In the genomic region with DNA sequence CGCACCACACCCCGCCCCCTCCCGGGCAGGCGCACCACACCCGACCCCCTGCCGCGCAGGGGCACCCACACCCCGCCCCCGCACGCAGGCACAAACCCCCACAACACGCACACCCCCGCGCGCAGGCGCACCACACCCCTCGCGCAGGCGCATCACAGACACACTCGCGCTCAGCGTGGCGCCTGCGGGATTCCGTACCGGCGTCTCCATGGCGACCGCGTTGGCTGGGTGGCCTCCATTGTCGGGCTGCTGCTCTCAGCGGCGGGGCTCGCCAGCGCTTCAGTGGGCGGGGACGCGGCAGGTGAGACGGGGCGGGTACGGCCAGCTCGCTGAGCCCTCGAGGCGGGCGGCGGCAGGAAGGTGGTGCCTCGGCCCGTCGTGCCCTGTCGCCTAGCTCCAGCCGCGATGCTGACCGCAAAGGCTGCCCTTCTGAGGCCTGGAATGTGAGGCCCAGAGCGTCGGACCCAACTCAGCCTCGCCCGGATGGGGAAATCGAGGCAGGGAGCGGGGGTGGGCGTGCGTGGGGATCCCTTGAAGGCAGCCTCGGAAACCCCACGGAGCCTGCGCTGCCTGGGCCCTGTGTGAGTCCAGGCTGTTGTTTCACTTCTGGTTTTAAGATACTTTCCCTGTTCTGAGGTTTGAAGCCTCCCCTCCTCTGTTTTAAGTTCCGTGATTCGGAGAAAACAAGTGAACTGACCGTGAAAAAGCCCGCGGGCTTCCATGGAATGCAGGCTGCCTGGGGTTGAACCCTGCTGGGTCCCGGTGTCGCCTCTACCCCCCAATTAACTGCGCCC, we compare ENCODE assay signal across 8 cellular contexts. TPM values are rescaled to one million over a fixed set of nuclear protein-coding genes. Genes with fewer than 3 reads are reported as not detected.
A peak's percentile ranks its signal among the peaks of the same experiment; 100 is the strongest.
DNase-seq lines count a peak whose midpoint lies in the region; ATAC-seq, FAIRE-seq and TF ChIP-seq lines count a peak whose summit lies in the region.

LRRC27 (plus strand) TSS at position 238 of the 794 bp plus-strand sequence. CDS start 1,332 bp downstream, outside the sequence.

- no peaks in the 10 kb centered on the region for H3K36me3 ChIP-seq in brain microvascular endothelial cell (replicated peaks)
- no peaks in the 10 kb centered on the region for H3K36me3 ChIP-seq in gastrocnemius medialis

- TF ChIP-seq RAD21 in A549 (conservative IDR thresholded peaks at IDR 0.05 in 1 of 2, IDR thresholded peaks at IDR 0.05 in 1 of 2) = no peak

- in situ Hi-C loops in brain microvascular endothelial cell (cut with HindIII; ENCODE audit: low pct_ligation_motif_present, low sequenced_read_pairs) = no loop called here
- in situ Hi-C loops in gastrocnemius medialis (cut with MboI; ENCODE audit: low sequenced_read_pairs in 4 of 4) = no loop called here

- TF ChIP-seq CTCF in A549 (IDR thresholded peaks at IDR 0.05) (no peak), brain microvascular endothelial cell (IDR thresholded peaks at IDR 0.05; ENCODE audit: low read depth, low read length, missing control alignments) (no peak), gastrocnemius medialis (IDR thresholded peaks at IDR 0.05 in 4 of 5, conservative IDR thresholded peaks at IDR 0.05 in 1 of 5) (no peak)

- DNase-seq in A549 (ENCODE audit: low read depth in 1 of 2, low spot score in 1 of 2) (peak; percentile 99), NCI-H2107 treated with DMSO at 0.1 percent for 48 hours (lab: John Stamatoyannopoulos, UW; ENCODE audit: unreplicated experiment) (peak; percentile 74), UCSD-AML1 (lab: John Stamatoyannopoulos, UW; ENCODE audit: unreplicated experiment) (peak; percentile 99), brain microvascular endothelial cell (peak; percentile 94), gastrocnemius medialis (peak; percentile 98)

- H3K9me3 ChIP-seq in A549 (no peaks in the 10 kb centered on the region), gastrocnemius medialis (no peaks in the 10 kb centered on the region)

- no peak for FAIRE-seq in A549 (lab: Jason Lieb, UNC)

- peak; percentile 90 to 91 for ATAC-seq in A549
- ATAC-seq in GM18867 (IDR thresholded peaks at IDR 0.05; ENCODE audit: unreplicated experiment) = peak; percentile 88
- peak; percentile 64 for ATAC-seq in HG03095 (IDR thresholded peaks at IDR 0.05; ENCODE audit: unreplicated experiment)
- peak; percentile 88 to 94 for ATAC-seq in gastrocnemius medialis

- no peak; a peak in 1 of 5 replicates for TF ChIP-seq EP300 in A549 (IDR thresholded peaks at IDR 0.05)

- CTCF ChIA-PET in A549 (lab: Yijun Ruan, JAX) = no interaction called here

- H3K27me3 ChIP-seq in brain microvascular endothelial cell (replicated peaks) (no peaks in the 10 kb centered on the region), gastrocnemius medialis (no peaks in the 10 kb centered on the region)

- TF ChIP-seq POLR2A in A549 (IDR thresholded peaks at IDR 0.05; ENCODE audit: low read length) (peak; percentile 83), gastrocnemius medialis (IDR thresholded peaks at IDR 0.05) (no peak)

- POLR2A ChIA-PET in A549 (lab: Yijun Ruan, JAX) = interaction anchor here (0.6 to 0.8 kb wide), 2 partner anchors 12 to 24 kb away, joined by 4 read pairs; partner anchors contain the start of gene STK32C

- H3K4me3 ChIP-seq in A549 (peak within 1 kb of the TSS; percentile 86), brain microvascular endothelial cell (ENCODE audit: low read depth, low read length) (peak within 1 kb of the TSS; percentile 91), iPS-11a (ENCODE audit: low read depth, low read length) (peak within 1 kb of the TSS; percentile 73), gastrocnemius medialis (peak within 1 kb of the TSS; percentile 63 to 95 (median 92))

- 10% methylated on average over 13 of the region's 71 CpGs for WGBS in A549 (ENCODE audit: missing lambda C conversion rate)

- H3K4me1 ChIP-seq in A549 (peaks cover 27% of the 10 kb centered on the region), gastrocnemius medialis (peaks cover 30 to 34% of the 10 kb centered on the region in 2 donors)

- H3K4me2 ChIP-seq in A549 = peak within 1 kb of the TSS; percentile 100

- H3K27ac ChIP-seq in A549 (peak within 1 kb of the TSS; percentile 95 to 96), brain microvascular endothelial cell (peak within 1 kb of the TSS; percentile 70), gastrocnemius medialis (peak within 1 kb of the TSS; percentile 89 to 91 (median 89))

- intact Hi-C loops in gastrocnemius medialis (cut with DNase I; ENCODE audit: low total_unique reads) = loop anchor here (1.0 to 5.0 kb wide), 3 partner anchors 12 to 205 kb away; partner anchors contain the start of gene INPP5A

TF ChIP-seq in A549, 52 proteins besides CTCF, POLR2A, EP300 and RAD21 (continues in another document):
- TF ChIP-seq, protein P1, sequence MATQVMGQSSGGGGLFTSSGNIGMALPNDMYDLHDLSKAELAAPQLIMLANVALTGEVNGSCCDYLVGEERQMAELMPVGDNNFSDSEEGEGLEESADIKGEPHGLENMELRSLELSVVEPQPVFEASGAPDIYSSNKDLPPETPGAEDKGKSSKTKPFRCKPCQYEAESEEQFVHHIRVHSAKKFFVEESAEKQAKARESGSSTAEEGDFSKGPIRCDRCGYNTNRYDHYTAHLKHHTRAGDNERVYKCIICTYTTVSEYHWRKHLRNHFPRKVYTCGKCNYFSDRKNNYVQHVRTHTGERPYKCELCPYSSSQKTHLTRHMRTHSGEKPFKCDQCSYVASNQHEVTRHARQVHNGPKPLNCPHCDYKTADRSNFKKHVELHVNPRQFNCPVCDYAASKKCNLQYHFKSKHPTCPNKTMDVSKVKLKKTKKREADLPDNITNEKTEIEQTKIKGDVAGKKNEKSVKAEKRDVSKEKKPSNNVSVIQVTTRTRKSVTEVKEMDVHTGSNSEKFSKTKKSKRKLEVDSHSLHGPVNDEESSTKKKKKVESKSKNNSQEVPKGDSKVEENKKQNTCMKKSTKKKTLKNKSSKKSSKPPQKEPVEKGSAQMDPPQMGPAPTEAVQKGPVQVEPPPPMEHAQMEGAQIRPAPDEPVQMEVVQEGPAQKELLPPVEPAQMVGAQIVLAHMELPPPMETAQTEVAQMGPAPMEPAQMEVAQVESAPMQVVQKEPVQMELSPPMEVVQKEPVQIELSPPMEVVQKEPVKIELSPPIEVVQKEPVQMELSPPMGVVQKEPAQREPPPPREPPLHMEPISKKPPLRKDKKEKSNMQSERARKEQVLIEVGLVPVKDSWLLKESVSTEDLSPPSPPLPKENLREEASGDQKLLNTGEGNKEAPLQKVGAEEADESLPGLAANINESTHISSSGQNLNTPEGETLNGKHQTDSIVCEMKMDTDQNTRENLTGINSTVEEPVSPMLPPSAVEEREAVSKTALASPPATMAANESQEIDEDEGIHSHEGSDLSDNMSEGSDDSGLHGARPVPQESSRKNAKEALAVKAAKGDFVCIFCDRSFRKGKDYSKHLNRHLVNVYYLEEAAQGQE (IDR thresholded peaks at IDR 0.05) = no peak
- TF ChIP-seq CBX2 (IDR thresholded peaks at IDR 0.05; ENCODE audit: borderline replicate concordance, low read depth) (no peak), SMC3 (IDR thresholded peaks at IDR 0.05) (no peak; the same call in 2 of the 3 replicates), NFE2L2 (conservative IDR thresholded peaks at IDR 0.05; ENCODE audit: low read length) (no peak), CBX8 (IDR thresholded peaks at IDR 0.05) (no peak), HMGXB4 (CRISPR knock-in tag; IDR thresholded peaks at IDR 0.05; ENCODE audit: borderline replicate concordance) (no peak), NPAS2 (CRISPR knock-in tag; IDR thresholded peaks at IDR 0.05; ENCODE audit: borderline replicate concordance) (no peak), JUN (IDR thresholded peaks at IDR 0.05) (peak in 1 of 2 experiments; percentile 62; a peak in 1 of 5 replicates), BHLHE40 (IDR thresholded peaks at IDR 0.05; ENCODE audit: low read depth, low read length) (0 out of 2 replicates have a peak, but pooled peaks have one; percentile 1), BCL3 (IDR thresholded peaks at IDR 0.05) (no peak), HDAC2 (IDR thresholded peaks at IDR 0.05) (no peak), ZFP36 (IDR thresholded peaks at IDR 0.05; ENCODE audit: borderline replicate concordance, partially characterized antibody) (no peak), CHD4 (IDR thresholded peaks at IDR 0.05; ENCODE audit: borderline replicate concordance) (no peak)
- TF ChIP-seq, protein P2, sequence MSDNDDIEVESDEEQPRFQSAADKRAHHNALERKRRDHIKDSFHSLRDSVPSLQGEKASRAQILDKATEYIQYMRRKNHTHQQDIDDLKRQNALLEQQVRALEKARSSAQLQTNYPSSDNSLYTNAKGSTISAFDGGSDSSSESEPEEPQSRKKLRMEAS (IDR thresholded peaks at IDR 0.05) = peak; percentile 79; the same call in 1 of the 2 replicates

RNA-seq across cellular contexts. Expression of gene LRRC27, which starts in this region (rescaled TPM):
- 6.9 and 9.0 TPM in 2 replicates for polyA plus RNA-seq in A549 (2011; rRNA removed)
- polyA plus RNA-seq in A549 (2012; cell fraction: cytosol; rRNA removed) = 4.3 and 4.8 TPM in 2 replicates
- polyA plus RNA-seq in A549 (2012; cell fraction: nucleus; rRNA removed) = 8.4 and 12.2 TPM in 2 replicates
- polyA plus RNA-seq in A549 (2017; fragmentation: RNase III; extraction: RNeasy Plus Mini Kit Qiagen cat#74134 plus additional on column Dnase treatment) = 6.5 to 8.3 TPM (median 6.9 TPM) in 3 replicates
- 5.3 and 7.4 TPM in 2 replicates for polyA minus RNA-seq in A549 (2011; rRNA and poly(A)+ RNA removed)
- total RNA-seq in gastrocnemius medialis = 1 to 10 TPM; 1.0 to 7.0 (median 4.1) TPM

Comparison
In these comparisons a context has a peak if more than half of its experiments do, and no peak if none do; other contexts are left out.
1. Peak in every context shown above with its lines: DNase-seq, ATAC-seq, H3K4me3 ChIP-seq and H3K27ac ChIP-seq.